8 cellular contexts compared by ENCODE assay signal in genomic region chr6:26473429-26473757, GRCh38. TPM values are rescaled to one million over a fixed set of nuclear protein-coding genes. Genes with fewer than 3 reads are reported as not detected.
DNase-seq lines count a peak whose midpoint lies in the region; ATAC-seq lines count a peak whose summit lies in the region.
"Had no signal": no experiment of that assay in that cellular context is flagged by ENCODE, and none has a peak within 500 bp of the region (broad histone marks: within the 10 kb centered on the region; RNA-seq: fewer than 3 reads in every experiment).

No MANE protein-coding gene starts in this region.

- POLR2A ChIA-PET in activated CD4-positive, alpha-beta memory T cell treated with anti-CD3 and anti-CD28 coated beads, Interleukin-2, amount 10 ng/mL, durations not matched to agents 7 days and 5 days (lab: Charles Lee) = interaction anchor here (0.6 to 3.8 kb wide), 37 partner anchors 9 to 1420 kb away, joined by 3 to 52 read pairs (median 6); partner anchors contain the start of genes BTN2A1, BTN3A3 and HMGN4

- ATAC-seq in HG03354 (IDR thresholded peaks at IDR 0.05; ENCODE audit: poor library complexity, severe bottlenecking, unreplicated experiment) (peak; percentile 1), GM18511 (IDR thresholded peaks at IDR 0.05; ENCODE audit: unreplicated experiment) (no peak)
- no peak for ATAC-seq in stimulated activated naive B cell treated with anti-CD40 and anti-IgM and Interleukin-4, amounts not matched to agents 10 μg/mL and 1 μg/mL and 100 μg/mL, for 72 hours (replicated peaks)

- peaks cover 36% of the 10 kb centered on the region for H3K4me1 Mint-ChIP-seq in activated CD4-positive, alpha-beta memory T cell treated with anti-CD3 and anti-CD28 coated beads, Interleukin-2, amount 10 ng/mL, durations not matched to agents 7 days and 5 days
- peaks cover 37 to 65% of the 10 kb centered on the region in 2 donors for H3K4me1 Mint-ChIP-seq in stimulated activated naive B cell treated with anti-CD40 and anti-IgM and Interleukin-4, amounts not matched to agents 10 μg/mL and 1 μg/mL and 100 μg/mL, for 72 hours

- CTCF ChIA-PET in activated CD4-positive, alpha-beta memory T cell treated with anti-CD3 and anti-CD28 coated beads, Interleukin-2, amount 10 ng/mL, durations not matched to agents 7 days and 5 days (lab: Charles Lee) = interaction anchor here (0.6 to 1.7 kb wide), 8 partner anchors 12 to 132 kb away, joined by 3 to 11 read pairs (median 4); partner anchors contain the start of gene HMGN4

- H3K36me3 Mint-ChIP-seq in activated CD4-positive, alpha-beta memory T cell treated with anti-CD3 and anti-CD28 coated beads, Interleukin-2, amount 10 ng/mL, durations not matched to agents 7 days and 5 days (ENCODE audit: low read depth) = peaks cover 56% of the 10 kb centered on the region
- H3K36me3 Mint-ChIP-seq in stimulated activated naive B cell treated with anti-CD40 and anti-IgM and Interleukin-4, amounts not matched to agents 10 μg/mL and 1 μg/mL and 100 μg/mL, for 72 hours = peaks cover 31 to 43% of the 10 kb centered on the region in 2 donors

- H3K4me3 ChIP-seq in iPS-11a (ENCODE audit: low read depth, low read length) = peak overlapping the region; percentile 48

- peak overlapping the region; percentile 100 for H3K27ac Mint-ChIP-seq in activated CD4-positive, alpha-beta memory T cell treated with anti-CD3 and anti-CD28 coated beads, Interleukin-2, amount 10 ng/mL, durations not matched to agents 7 days and 5 days
- H3K27ac Mint-ChIP-seq in stimulated activated naive B cell treated with anti-CD40 and anti-IgM and Interleukin-4, amounts not matched to agents 10 μg/mL and 1 μg/mL and 100 μg/mL, for 72 hours = peak overlapping the region; percentile 100

- DNase-seq in activated CD4-positive, alpha-beta memory T cell treated with anti-CD3 and anti-CD28 coated beads, Interleukin-2, amount 10 ng/mL, durations not matched to agents 7 days and 5 days = no peak
- no peak for DNase-seq in stimulated activated naive B cell treated with anti-CD40 and anti-IgM and Interleukin-4, amounts not matched to agents 10 μg/mL and 1 μg/mL and 100 μg/mL, for 72 hours
- DNase-seq in NOMO-1 treated with dmso at 0.1 percent for 144 hours (lab: John Stamatoyannopoulos, UW; ENCODE audit: unreplicated experiment) (no peak), COLO668 (lab: John Stamatoyannopoulos, UW; ENCODE audit: unreplicated experiment) (no peak)

- H3K9me3 Mint-ChIP-seq in activated CD4-positive, alpha-beta memory T cell treated with anti-CD3 and anti-CD28 coated beads, Interleukin-2, amount 10 ng/mL, durations not matched to agents 7 days and 5 days = peaks cover 7% of the 10 kb centered on the region
- peaks cover 6 to 13% of the 10 kb centered on the region in 2 donors for H3K9me3 Mint-ChIP-seq in stimulated activated naive B cell treated with anti-CD40 and anti-IgM and Interleukin-4, amounts not matched to agents 10 μg/mL and 1 μg/mL and 100 μg/mL, for 72 hours

- H3K4me3 Mint-ChIP-seq in activated CD4-positive, alpha-beta memory T cell treated with anti-CD3 and anti-CD28 coated beads, Interleukin-2, amount 10 ng/mL, durations not matched to agents 7 days and 5 days = peak overlapping the region; percentile 99
- H3K4me3 Mint-ChIP-seq in stimulated activated naive B cell treated with anti-CD40 and anti-IgM and Interleukin-4, amounts not matched to agents 10 μg/mL and 1 μg/mL and 100 μg/mL, for 72 hours = peak overlapping the region; percentile 98

- no peaks in the 10 kb centered on the region for H3K27me3 Mint-ChIP-seq in activated CD4-positive, alpha-beta memory T cell treated with anti-CD3 and anti-CD28 coated beads, Interleukin-2, amount 10 ng/mL, durations not matched to agents 7 days and 5 days
- no peaks in the 10 kb centered on the region for H3K27me3 Mint-ChIP-seq in stimulated activated naive B cell treated with anti-CD40 and anti-IgM and Interleukin-4, amounts not matched to agents 10 μg/mL and 1 μg/mL and 100 μg/mL, for 72 hours

RNA-seq across cellular contexts. Expression of gene BTN2A1, which starts 15.6 kb away (rescaled TPM):
- total RNA-seq in activated CD4-positive, alpha-beta memory T cell treated with anti-CD3 and anti-CD28 coated beads, Interleukin-2, amount 10 ng/mL, durations not matched to agents 7 days and 5 days = 10 to 100 TPM; 28.2 to 31.0 TPM

RNA-seq across cellular contexts. Expression of gene BTN1A1, which starts 26.7 kb away (rescaled TPM):
- total RNA-seq in activated CD4-positive, alpha-beta memory T cell treated with anti-CD3 and anti-CD28 coated beads, Interleukin-2, amount 10 ng/mL, durations not matched to agents 7 days and 5 days = not detected
- total RNA-seq: temporal lobe had no signal

RNA-seq across cellular contexts. Expression of gene BTN3A3, which starts 33.1 kb away (rescaled TPM):
- total RNA-seq in activated CD4-positive, alpha-beta memory T cell treated with anti-CD3 and anti-CD28 coated beads, Interleukin-2, amount 10 ng/mL, durations not matched to agents 7 days and 5 days = 10 to 100 TPM; 63.5 to 63.6 TPM
